1 cellular context compared by ENCODE assay signal in the genomic region with DNA sequence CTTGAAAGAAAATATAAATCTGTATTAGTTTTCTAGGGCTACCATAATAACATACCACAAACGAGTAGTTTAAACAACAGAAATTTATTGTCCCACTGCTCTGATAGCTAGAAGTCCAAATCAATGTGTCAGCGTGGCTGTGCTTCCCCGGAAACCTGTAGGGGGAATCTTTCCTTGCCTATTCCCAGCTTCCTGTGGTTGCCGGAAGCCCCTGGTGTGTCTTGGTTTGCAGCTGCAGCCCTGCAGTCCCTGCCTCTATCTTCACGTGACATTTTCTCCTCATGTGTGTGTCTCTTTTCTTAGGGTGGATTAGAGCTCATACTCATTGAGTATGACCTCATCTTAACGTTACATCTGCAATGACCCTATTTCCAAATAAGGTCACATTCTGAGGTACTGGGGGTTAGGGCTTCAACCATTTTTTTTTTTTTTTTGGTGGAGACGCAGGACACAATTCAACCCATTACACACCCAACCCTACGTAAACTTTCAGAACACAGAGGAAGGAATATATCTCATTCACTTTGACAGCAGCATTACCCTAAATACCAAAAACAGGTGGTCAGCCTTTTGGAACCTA.
TF ChIP-seq lines count a peak whose summit lies in the region.

No MANE protein-coding gene starts in this region.

TF ChIP-seq in WTC11, 78 proteins besides CTCF, POLR2A, EP300 and RAD21 (continued from another document):
- TF ChIP-seq, protein P1, sequence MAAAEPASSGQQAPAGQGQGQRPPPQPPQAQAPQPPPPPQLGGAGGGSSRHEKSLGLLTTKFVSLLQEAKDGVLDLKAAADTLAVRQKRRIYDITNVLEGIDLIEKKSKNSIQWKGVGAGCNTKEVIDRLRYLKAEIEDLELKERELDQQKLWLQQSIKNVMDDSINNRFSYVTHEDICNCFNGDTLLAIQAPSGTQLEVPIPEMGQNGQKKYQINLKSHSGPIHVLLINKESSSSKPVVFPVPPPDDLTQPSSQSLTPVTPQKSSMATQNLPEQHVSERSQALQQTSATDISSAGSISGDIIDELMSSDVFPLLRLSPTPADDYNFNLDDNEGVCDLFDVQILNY (CRISPR knock-in tag; IDR thresholded peaks at IDR 0.05): no peak
